ENCODE assay signal across 2 cellular contexts in genomic region chr2:96052632-96053031, GRCh38. TPM values are rescaled to one million over a fixed set of nuclear protein-coding genes. Genes with fewer than 3 reads are reported as not detected.
"Had no signal": no experiment of that assay in that cellular context is flagged by ENCODE, and none has a peak within 500 bp of the region (broad histone marks: within the 10 kb centered on the region; RNA-seq: fewer than 3 reads in every experiment).

No MANE protein-coding gene starts in this region.

RNA-seq across cellular contexts. Expression of gene GPAT2, which starts 17.9 kb away (rescaled TPM):
- total RNA-seq: H4, HT-29 had no signal
